21 cellular contexts compared by ENCODE assay signal in the genomic region with DNA sequence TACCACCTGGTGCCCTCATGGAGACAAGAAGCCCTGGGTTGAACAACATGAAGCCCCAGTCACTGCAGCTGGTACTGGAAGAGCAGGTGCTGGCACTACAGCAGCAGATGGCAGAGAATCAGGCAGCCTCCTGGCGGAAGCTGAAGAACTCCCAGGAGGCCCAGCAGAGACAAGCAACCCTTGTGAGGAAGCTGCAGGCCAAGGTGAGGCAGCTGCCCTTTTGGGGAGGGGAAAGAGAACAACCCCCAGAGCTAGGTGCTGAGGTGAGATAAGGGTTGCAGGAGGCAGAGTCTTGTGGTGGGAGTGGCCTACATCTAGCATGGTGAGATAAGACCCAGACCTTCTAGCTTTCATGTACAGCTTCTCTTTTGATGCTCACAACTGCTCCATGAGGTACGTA. TPM values are rescaled to one million over a fixed set of nuclear protein-coding genes. Genes with fewer than 3 reads are reported as not detected.
DNase-seq lines count a peak whose midpoint lies in the region; ATAC-seq, FAIRE-seq and TF ChIP-seq lines count a peak whose summit lies in the region.
"Had no signal": no experiment of that assay in that cellular context is flagged by ENCODE, and none has a peak within 500 bp of the region (broad histone marks: within the 10 kb centered on the region; RNA-seq: fewer than 3 reads in every experiment).

No MANE protein-coding gene starts in this region.

- peaks cover 19% of the 10 kb centered on the region for H3K79me2 ChIP-seq in HepG2 (ENCODE audit: insufficient read depth, low read length)

- no peak overlapping the region for H3K9ac ChIP-seq in HepG2 (ENCODE audit: insufficient read depth, low read depth, low read length)
- H3K9ac ChIP-seq: GM23248, neural progenitor cell had no signal

- H3K4me3 ChIP-seq in HepG2 (replicated peaks in 1 of 3; ENCODE audit: insufficient read depth in 1 of 3, low read depth in 2 of 3, low read length in 3 of 3) (no peak overlapping the region), right lobe of liver (no peak overlapping the region)
- H3K4me3 ChIP-seq: esophagus muscularis mucosa, GM23248, heart left ventricle, neural progenitor cell, SJSA1, thoracic aorta had no signal

- H3K9me3 ChIP-seq in HepG2 (ENCODE audit: low read length), result no peaks in the 10 kb centered on the region
- no peaks in the 10 kb centered on the region for H3K9me3 ChIP-seq in right lobe of liver
- H3K9me3 ChIP-seq in T-helper 17 cell (ENCODE audit: control insufficient read depth, low read length, poor library complexity, severe bottlenecking), result no peaks in the 10 kb centered on the region
- H3K9me3 ChIP-seq: esophagus muscularis mucosa, heart left ventricle, SJSA1, thoracic aorta had no signal

- H3K27ac ChIP-seq in HepG2 (ENCODE audit: extremely low read length, insufficient read depth, low read length) (no peak overlapping the region), right lobe of liver (no peak overlapping the region)
- H3K27ac ChIP-seq: esophagus muscularis mucosa, GM23248, heart left ventricle, neural progenitor cell, SJSA1, thoracic aorta had no signal

- TF ChIP-seq CTCF in HepG2 (CRISPR knock-in tag; IDR thresholded peaks at IDR 0.05) (no peak), right lobe of liver (IDR thresholded peaks at IDR 0.05) (no peak)

- H4K20me1 ChIP-seq in HepG2 (ENCODE audit: insufficient read depth, low read length), result peaks cover 4% of the 10 kb centered on the region; the same call in 1 of the 2 replicates

- H3K4me1 ChIP-seq in HepG2 (ENCODE audit: insufficient read depth, low read length) (peaks cover 41% of the 10 kb centered on the region), right lobe of liver (peaks cover 0 to 1% (median 0%) of the 10 kb centered on the region in 4 donors)
- H3K4me1 ChIP-seq: SJSA1 had no signal

- TF ChIP-seq EP300 in HepG2 (IDR thresholded peaks at IDR 0.05; ENCODE audit: low read depth in 2 of 2, low read length in 2 of 2), result no peak
- TF ChIP-seq EP300 in HepG2 (CRISPR knock-in tag; IDR thresholded peaks at IDR 0.05; ENCODE audit: borderline replicate concordance), result no peak

- intact Hi-C loops in HepG2 (cut with micrococcal nuclease; ENCODE audit: unreplicated experiment), result loop anchor here (2.0 to 10.0 kb wide), 5 partner anchors 16 to 420 kb away; a partner anchor contains a TSS
- intact Hi-C loops in right lobe of liver (cut with DNase I), result no loop called here
- intact Hi-C loops in activated CD4-positive, alpha-beta memory T cell treated with anti-CD3 and anti-CD28 coated beads for 36 hours (cut with micrococcal nuclease), result no loop called here

- POLR2A ChIA-PET in HepG2 (lab: Yijun Ruan, JAX), result interaction anchor here (1.1 to 9.1 kb wide), 3 partner anchors 7 to 14 kb away, joined by 3 to 151 read pairs (median 3); a partner anchor contains a TSS
- POLR2A ChIA-PET in activated CD4-positive, alpha-beta memory T cell treated with anti-CD3 and anti-CD28 coated beads for 36 hours (lab: Charles Lee), result no interaction called here
- POLR2A ChIA-PET in activated CD4-positive, alpha-beta T cell treated with anti-CD3 and anti-CD28 coated beads, Interleukin-2, amount 10 ng/mL, durations not matched to agents 7 days and 5 days (lab: Charles Lee), result no interaction called here

- no peak overlapping the region for H3K4me3 Mint-ChIP-seq in T-helper 17 cell
- no peak overlapping the region for H3K4me3 Mint-ChIP-seq in activated CD4-positive, alpha-beta memory T cell treated with anti-CD3 and anti-CD28 coated beads for 36 hours
- no peak overlapping the region for H3K4me3 Mint-ChIP-seq in activated CD4-positive, alpha-beta T cell treated with anti-CD3 and anti-CD28 coated beads, Interleukin-2, amount 10 ng/mL, durations not matched to agents 7 days and 5 days
- H3K4me3 Mint-ChIP-seq: neural progenitor cell had no signal

- H3K36me3 Mint-ChIP-seq in T-helper 17 cell (ENCODE audit: low read depth), result no peaks in the 10 kb centered on the region
- peaks cover 3% of the 10 kb centered on the region for H3K36me3 Mint-ChIP-seq in activated CD4-positive, alpha-beta memory T cell treated with anti-CD3 and anti-CD28 coated beads for 36 hours
- peaks cover 7% of the 10 kb centered on the region for H3K36me3 Mint-ChIP-seq in activated CD4-positive, alpha-beta T cell treated with anti-CD3 and anti-CD28 coated beads, Interleukin-2, amount 10 ng/mL, durations not matched to agents 7 days and 5 days (ENCODE audit: low read depth)

- ATAC-seq in HepG2 (no peak), right lobe of liver (no peak), T-helper 17 cell (no peak), HG02610 (IDR thresholded peaks at IDR 0.05; ENCODE audit: unreplicated experiment) (no peak)
- ATAC-seq: heart left ventricle had no signal

- no peaks in the 10 kb centered on the region for H3K27me3 Mint-ChIP-seq in T-helper 17 cell
- no peaks in the 10 kb centered on the region for H3K27me3 Mint-ChIP-seq in activated CD4-positive, alpha-beta memory T cell treated with anti-CD3 and anti-CD28 coated beads for 36 hours
- no peaks in the 10 kb centered on the region for H3K27me3 Mint-ChIP-seq in activated CD4-positive, alpha-beta T cell treated with anti-CD3 and anti-CD28 coated beads, Interleukin-2, amount 10 ng/mL, durations not matched to agents 7 days and 5 days

- no TSS peak for BruUV-seq in HepG2 (replicated peaks; lab: Mats Ljungman, UMichigan)

- H3K36me3 ChIP-seq in HepG2 (replicated peaks in 1 of 2; ENCODE audit: control insufficient read depth in 1 of 2, insufficient read depth in 2 of 2, low read length in 2 of 2) (peaks cover 30 to 63% of the 10 kb centered on the region in 2 experiments), right lobe of liver (peaks cover 0 to 16% (median 3%) of the 10 kb centered on the region in 4 donors)

- CTCF ChIA-PET in HepG2 (lab: Yijun Ruan, JAX; ENCODE audit: low intra/inter-chr PET ratio, low total read pairs), result interaction anchor here (2.6 kb wide), 1 partner anchor 61 kb away, joined by 30 read pairs; no protein-coding TSS in a partner anchor
- CTCF ChIA-PET in activated CD4-positive, alpha-beta memory T cell treated with anti-CD3 and anti-CD28 coated beads for 36 hours (lab: Charles Lee), result interaction anchor here (0.6 to 3.5 kb wide), 11 partner anchors 9 to 531 kb away, joined by 3 to 18 read pairs (median 4); no protein-coding TSS in a partner anchor
- CTCF ChIA-PET in activated CD4-positive, alpha-beta T cell treated with anti-CD3 and anti-CD28 coated beads, Interleukin-2, amount 10 ng/mL, durations not matched to agents 7 days and 5 days (lab: Charles Lee), result interaction anchor here (0.5 to 1.9 kb wide), 6 partner anchors 9 to 948 kb away, joined by 3 to 5 read pairs (median 4); a partner anchor contains a TSS

- no peak overlapping the region for H3K4me2 ChIP-seq in HepG2 (ENCODE audit: low read depth, low read length)
- H3K4me2 ChIP-seq: neural progenitor cell had no signal

- H3K27me3 ChIP-seq in HepG2 (ENCODE audit: control insufficient read depth in 1 of 2, insufficient read depth in 2 of 2, low read length in 2 of 2), result no peaks in the 10 kb centered on the region
- no peaks in the 10 kb centered on the region for H3K27me3 ChIP-seq in right lobe of liver
- H3K27me3 ChIP-seq: esophagus muscularis mucosa, heart left ventricle, neural progenitor cell, SJSA1 had no signal

- H3K9me3 Mint-ChIP-seq in activated CD4-positive, alpha-beta memory T cell treated with anti-CD3 and anti-CD28 coated beads for 36 hours, result no peaks in the 10 kb centered on the region
- no peaks in the 10 kb centered on the region for H3K9me3 Mint-ChIP-seq in activated CD4-positive, alpha-beta T cell treated with anti-CD3 and anti-CD28 coated beads, Interleukin-2, amount 10 ng/mL, durations not matched to agents 7 days and 5 days
- H3K9me3 Mint-ChIP-seq: neural progenitor cell had no signal

- FAIRE-seq in HepG2 (lab: Jason Lieb, UNC) (no peak), urothelium cell line (lab: Jason Lieb, UNC) (no peak)
- FAIRE-seq: astrocyte, TTC549 had no signal

- H2AFZ ChIP-seq in HepG2 (ENCODE audit: low read length), result no peak overlapping the region
- H2AFZ ChIP-seq: GM23248, neural progenitor cell had no signal

- in situ Hi-C loops in HepG2 (cut with HindIII; ENCODE audit: extremely low pct_ligation_motif_present, low pct_unique_long_range_greater_than_20kb), result loop anchor here (5.0 kb wide), 1 partner anchor 140 kb away; no protein-coding TSS in a partner anchor

- 100% methylated on average over 2 of the region's 2 CpGs for WGBS in HepG2 (ENCODE audit: low lambda C conversion rate)
- 33% methylated on average over 1 of the region's 2 CpGs for WGBS in right lobe of liver (ENCODE audit: insufficient coverage, low coverage, low lambda C conversion rate, missing lambda C conversion rate)

- no peak for TF ChIP-seq RAD21 in HepG2 (CRISPR knock-in tag; IDR thresholded peaks at IDR 0.05)

- H3K27ac Mint-ChIP-seq in T-helper 17 cell, result peak overlapping the region; percentile 21
- no peak overlapping the region for H3K27ac Mint-ChIP-seq in activated CD4-positive, alpha-beta memory T cell treated with anti-CD3 and anti-CD28 coated beads for 36 hours
- no peak overlapping the region for H3K27ac Mint-ChIP-seq in activated CD4-positive, alpha-beta T cell treated with anti-CD3 and anti-CD28 coated beads, Interleukin-2, amount 10 ng/mL, durations not matched to agents 7 days and 5 days
- H3K27ac Mint-ChIP-seq: neural progenitor cell had no signal

- peaks cover 9% of the 10 kb centered on the region for H3K4me1 Mint-ChIP-seq in T-helper 17 cell
- H3K4me1 Mint-ChIP-seq in activated CD4-positive, alpha-beta memory T cell treated with anti-CD3 and anti-CD28 coated beads for 36 hours (ENCODE audit: low read depth), result peaks cover 4% of the 10 kb centered on the region
- peaks cover 14% of the 10 kb centered on the region for H3K4me1 Mint-ChIP-seq in activated CD4-positive, alpha-beta T cell treated with anti-CD3 and anti-CD28 coated beads, Interleukin-2, amount 10 ng/mL, durations not matched to agents 7 days and 5 days

- DNase-seq in HepG2 (ENCODE audit: low spot score) (no peak), right lobe of liver (no peak), NCI-H2196 (lab: John Stamatoyannopoulos, UW; ENCODE audit: unreplicated experiment) (peak; percentile 91), T-helper 17 cell (no peak), urothelium cell line (ENCODE audit: low spot score) (no peak)
- no peak for DNase-seq in activated CD4-positive, alpha-beta memory T cell treated with anti-CD3 and anti-CD28 coated beads for 36 hours
- no peak for DNase-seq in activated CD4-positive, alpha-beta T cell treated with anti-CD3 and anti-CD28 coated beads, Interleukin-2, amount 10 ng/mL, durations not matched to agents 7 days and 5 days
- DNase-seq: ACHN, cortex of kidney, DND-41, GM23248, heart left ventricle, islet precursor cell, MM.1S had no signal

- no peak for TF ChIP-seq POLR2A in HepG2 (IDR thresholded peaks at IDR 0.05; ENCODE audit: insufficient read depth in 1 of 2, low read depth in 2 of 2, low read length in 2 of 2)
- TF ChIP-seq POLR2A in right lobe of liver (IDR thresholded peaks at IDR 0.05), result no peak

RNA-seq across cellular contexts. Expression of a gene that starts 7.0 kb away (rescaled TPM):
- total RNA-seq in HepG2 (2016; rRNA removed; fragmentation: Illumina TruSeq; extraction: Trizol) (55.3 and 55.7 TPM in 2 replicates), right lobe of liver (10 to 100 TPM in 2 of 6 experiments, 1 to 10 TPM in 4; 5.9 to 11.2 (median 9.0) TPM), T-helper 17 cell (10 to 100 TPM; 36.6 to 44.4 TPM)
- 4.6 and 8.2 TPM in 2 replicates for total RNA-seq in HepG2 (2016; cell fraction: cytosol; rRNA removed; fragmentation: Illumina TruSeq; extraction: Trizol; ENCODE audit: low read depth)
- 47.0 and 58.9 TPM in 2 replicates for total RNA-seq in HepG2 (2016; cell fraction: insoluble cytoplasmic fraction; rRNA removed; fragmentation: Illumina TruSeq; extraction: Trizol)
- total RNA-seq in HepG2 (2016; cell fraction: membrane; rRNA removed; fragmentation: Illumina TruSeq; extraction: Trizol), result 10.8 and 11.9 TPM in 2 replicates
- total RNA-seq in HepG2 (2016; cell fraction: nucleus; rRNA removed; fragmentation: Illumina TruSeq; extraction: Trizol), result 53.7 and 62.9 TPM in 2 replicates
- 28.3 and 28.8 TPM in 2 replicates for polyA plus RNA-seq in HepG2 (2011; rRNA removed)
- polyA plus RNA-seq in HepG2 (2011; cell fraction: cytosol; rRNA removed), result 13.0 and 15.9 TPM in 2 replicates
- polyA plus RNA-seq in HepG2 (2011; cell fraction: nucleus; rRNA removed), result 91.1 and 91.6 TPM in 2 replicates
- polyA plus RNA-seq in HepG2 (2012), result 51.5 and 68.0 TPM in 2 replicates
- polyA plus RNA-seq in HepG2 (2016; cell fraction: cytosol; fragmentation: Illumina TruSeq; extraction: Trizol; ENCODE audit: low read depth), result 1.8 and 3.2 TPM in 2 replicates
- polyA plus RNA-seq in HepG2 (2016; cell fraction: insoluble cytoplasmic fraction; fragmentation: Illumina TruSeq; extraction: Trizol; ENCODE audit: low read depth), result 25.5 and 33.0 TPM in 2 replicates
- 4.0 and 5.2 TPM in 2 replicates for polyA plus RNA-seq in HepG2 (2016; cell fraction: membrane; fragmentation: Illumina TruSeq; extraction: Trizol; ENCODE audit: low read depth)
- polyA plus RNA-seq in HepG2 (2016; cell fraction: nucleus; fragmentation: Illumina TruSeq; extraction: Trizol; ENCODE audit: insufficient read depth, low read depth), result 164 and 177 TPM in 2 replicates
- polyA minus RNA-seq in HepG2 (2011; rRNA and poly(A)+ RNA removed; ENCODE audit: low replicate concordance), result 17.6 and 28.3 TPM in 2 replicates
- polyA minus RNA-seq in HepG2 (2011; cell fraction: cytosol; rRNA and poly(A)+ RNA removed), result 15.9 and 26.1 TPM in 2 replicates
- 47.3 and 65.8 TPM in 2 replicates for polyA minus RNA-seq in HepG2 (2011; cell fraction: nucleus; rRNA and poly(A)+ RNA removed)
- total RNA-seq in activated CD4-positive, alpha-beta memory T cell treated with anti-CD3 and anti-CD28 coated beads for 36 hours, result 10 to 100 TPM; 47.2 to 60.8 TPM
- total RNA-seq in activated CD4-positive, alpha-beta T cell treated with anti-CD3 and anti-CD28 coated beads, Interleukin-2, amount 10 ng/mL, durations not matched to agents 7 days and 5 days, result 10 to 100 TPM; 56.8 to 75.4 TPM

RNA-seq across cellular contexts. Expression of a gene that starts 24.3 kb away (rescaled TPM):
- not detected in 2 replicates for total RNA-seq in HepG2 (2016; rRNA removed; fragmentation: Illumina TruSeq; extraction: Trizol)
- not detected in 2 replicates for total RNA-seq in HepG2 (2016; cell fraction: cytosol; rRNA removed; fragmentation: Illumina TruSeq; extraction: Trizol; ENCODE audit: low read depth)
- total RNA-seq in HepG2 (2016; cell fraction: insoluble cytoplasmic fraction; rRNA removed; fragmentation: Illumina TruSeq; extraction: Trizol), result not detected in 2 replicates
- total RNA-seq in HepG2 (2016; cell fraction: membrane; rRNA removed; fragmentation: Illumina TruSeq; extraction: Trizol), result not detected in 2 replicates
- not detected in 2 replicates for total RNA-seq in HepG2 (2016; cell fraction: nucleus; rRNA removed; fragmentation: Illumina TruSeq; extraction: Trizol)
- polyA plus RNA-seq in HepG2 (2011; rRNA removed), result not detected in 2 replicates
- 0.04 TPM in 1 of 2 replicates, not detected in the other for polyA plus RNA-seq in HepG2 (2011; cell fraction: cytosol; rRNA removed)
- not detected in 2 replicates for polyA plus RNA-seq in HepG2 (2011; cell fraction: nucleus; rRNA removed)
- not detected in 2 replicates for polyA plus RNA-seq in HepG2 (2012)
- not detected in 2 replicates for polyA plus RNA-seq in HepG2 (2016; cell fraction: cytosol; fragmentation: Illumina TruSeq; extraction: Trizol; ENCODE audit: low read depth)
- polyA plus RNA-seq in HepG2 (2016; cell fraction: insoluble cytoplasmic fraction; fragmentation: Illumina TruSeq; extraction: Trizol; ENCODE audit: low read depth), result not detected in 2 replicates
- not detected in 2 replicates for polyA plus RNA-seq in HepG2 (2016; cell fraction: membrane; fragmentation: Illumina TruSeq; extraction: Trizol; ENCODE audit: low read depth)
- not detected in 2 replicates for polyA plus RNA-seq in HepG2 (2016; cell fraction: nucleus; fragmentation: Illumina TruSeq; extraction: Trizol; ENCODE audit: insufficient read depth, low read depth)
- 0.09 TPM in 1 of 2 replicates, not detected in the other for polyA minus RNA-seq in HepG2 (2011; rRNA and poly(A)+ RNA removed; ENCODE audit: low replicate concordance)
- polyA minus RNA-seq in HepG2 (2011; cell fraction: cytosol; rRNA and poly(A)+ RNA removed), result not detected in 2 replicates
- polyA minus RNA-seq in HepG2 (2011; cell fraction: nucleus; rRNA and poly(A)+ RNA removed), result not detected in 2 replicates
- total RNA-seq in right lobe of liver, result not detected
- total RNA-seq in T-helper 17 cell, result not detected
- not detected for total RNA-seq in activated CD4-positive, alpha-beta memory T cell treated with anti-CD3 and anti-CD28 coated beads for 36 hours
- total RNA-seq in activated CD4-positive, alpha-beta T cell treated with anti-CD3 and anti-CD28 coated beads, Interleukin-2, amount 10 ng/mL, durations not matched to agents 7 days and 5 days, result not detected
- total RNA-seq: SJSA1 had no signal

RNA-seq across cellular contexts. Expression of a gene that starts 50.6 kb away (rescaled TPM):
- 67.2 and 79.5 TPM in 2 replicates for total RNA-seq in HepG2 (2016; rRNA removed; fragmentation: Illumina TruSeq; extraction: Trizol)
- 21.4 and 22.2 TPM in 2 replicates for total RNA-seq in HepG2 (2016; cell fraction: cytosol; rRNA removed; fragmentation: Illumina TruSeq; extraction: Trizol; ENCODE audit: low read depth)
- total RNA-seq in HepG2 (2016; cell fraction: insoluble cytoplasmic fraction; rRNA removed; fragmentation: Illumina TruSeq; extraction: Trizol), result 62.6 and 81.6 TPM in 2 replicates
- 31.1 and 32.0 TPM in 2 replicates for total RNA-seq in HepG2 (2016; cell fraction: membrane; rRNA removed; fragmentation: Illumina TruSeq; extraction: Trizol)
- total RNA-seq in HepG2 (2016; cell fraction: nucleus; rRNA removed; fragmentation: Illumina TruSeq; extraction: Trizol), result 92.7 and 103 TPM in 2 replicates
- polyA plus RNA-seq in HepG2 (2011; rRNA removed), result 68.5 and 76.9 TPM in 2 replicates
- polyA plus RNA-seq in HepG2 (2011; cell fraction: cytosol; rRNA removed), result 43.3 and 47.7 TPM in 2 replicates
- 174 and 175 TPM in 2 replicates for polyA plus RNA-seq in HepG2 (2011; cell fraction: nucleus; rRNA removed)
- polyA plus RNA-seq in HepG2 (2012), result 60.6 and 74.9 TPM in 2 replicates
- polyA plus RNA-seq in HepG2 (2016; cell fraction: cytosol; fragmentation: Illumina TruSeq; extraction: Trizol; ENCODE audit: low read depth), result 10.6 and 11.5 TPM in 2 replicates
- 60.7 and 64.9 TPM in 2 replicates for polyA plus RNA-seq in HepG2 (2016; cell fraction: insoluble cytoplasmic fraction; fragmentation: Illumina TruSeq; extraction: Trizol; ENCODE audit: low read depth)
- polyA plus RNA-seq in HepG2 (2016; cell fraction: membrane; fragmentation: Illumina TruSeq; extraction: Trizol; ENCODE audit: low read depth), result 17.6 and 21.1 TPM in 2 replicates
- 143 and 149 TPM in 2 replicates for polyA plus RNA-seq in HepG2 (2016; cell fraction: nucleus; fragmentation: Illumina TruSeq; extraction: Trizol; ENCODE audit: insufficient read depth, low read depth)
- 45.0 and 72.9 TPM in 2 replicates for polyA minus RNA-seq in HepG2 (2011; rRNA and poly(A)+ RNA removed; ENCODE audit: low replicate concordance)
- polyA minus RNA-seq in HepG2 (2011; cell fraction: cytosol; rRNA and poly(A)+ RNA removed), result 39.7 and 43.4 TPM in 2 replicates
- polyA minus RNA-seq in HepG2 (2011; cell fraction: nucleus; rRNA and poly(A)+ RNA removed), result 106 and 120 TPM in 2 replicates
- total RNA-seq in right lobe of liver, result 10 to 100 TPM; 22.7 to 41.2 (median 35.0) TPM
- 10 to 100 TPM; 24.9 to 32.0 TPM for total RNA-seq in T-helper 17 cell
- total RNA-seq in activated CD4-positive, alpha-beta memory T cell treated with anti-CD3 and anti-CD28 coated beads for 36 hours, result 10 to 100 TPM; 44.4 to 48.6 TPM
- total RNA-seq in activated CD4-positive, alpha-beta T cell treated with anti-CD3 and anti-CD28 coated beads, Interleukin-2, amount 10 ng/mL, durations not matched to agents 7 days and 5 days, result 10 to 100 TPM; 46.9 to 48.6 TPM
